ENCODE assay signal across 9 cellular contexts in the genomic region with DNA sequence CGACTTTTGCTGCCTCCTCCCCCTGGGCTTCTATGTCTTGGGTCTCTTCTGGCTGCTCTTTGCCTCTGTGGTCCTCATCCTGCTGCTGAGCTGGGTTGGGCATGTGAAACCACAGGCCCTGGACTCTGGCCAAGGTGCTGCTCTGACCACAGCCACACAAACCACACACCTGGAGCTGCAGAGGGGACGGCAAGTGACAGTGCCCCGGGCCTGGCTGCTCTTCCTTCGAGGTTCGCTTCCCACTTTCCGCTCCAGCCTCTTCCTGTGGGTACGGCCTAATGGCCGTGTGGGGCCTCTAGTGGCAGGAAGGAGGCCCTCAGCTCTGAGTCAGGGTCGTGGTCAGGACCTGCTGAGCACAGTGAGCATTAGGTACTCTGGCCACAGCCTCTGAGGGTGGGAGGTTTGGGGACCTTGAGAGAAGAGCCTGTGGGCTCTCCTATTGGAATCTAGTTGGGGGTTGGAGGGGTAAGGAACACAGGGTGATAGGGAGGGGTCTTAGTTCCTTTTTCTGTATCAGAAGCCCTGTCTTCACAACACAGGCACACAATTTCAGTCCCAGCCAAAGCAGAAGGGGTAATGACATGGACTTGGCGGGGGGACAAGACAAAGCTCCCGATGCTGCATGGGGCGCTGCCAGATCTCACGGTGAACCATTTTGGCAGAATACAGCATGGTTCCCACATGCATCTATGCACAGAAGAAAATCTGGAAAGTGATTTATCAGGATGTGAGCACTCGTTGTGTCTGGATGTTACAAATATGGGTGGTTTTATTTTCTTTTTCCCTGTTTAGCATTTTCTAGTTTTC. TPM values are rescaled to one million over a fixed set of nuclear protein-coding genes. Genes with fewer than 3 reads are reported as not detected.
DNase-seq lines count a peak whose midpoint lies in the region; TF ChIP-seq lines count a peak whose summit lies in the region.
"Had no signal": no experiment of that assay in that cellular context is flagged by ENCODE, and none has a peak within 500 bp of the region (broad histone marks: within the 10 kb centered on the region; RNA-seq: fewer than 3 reads in every experiment).

No MANE protein-coding gene starts in this region.

- H3K36me3 ChIP-seq in kidney epithelial cell (ENCODE audit: control insufficient read depth, insufficient read depth, low read length), result no peaks in the 10 kb centered on the region
- H3K36me3 ChIP-seq in colonic mucosa, result peaks cover 9% of the 10 kb centered on the region

- H3K4me3 ChIP-seq in LNCaP clone FGC (ENCODE audit: low read depth, low read length) (no peak overlapping the region), kidney epithelial cell (ENCODE audit: low read depth, low read length) (no peak overlapping the region), colonic mucosa (no peak overlapping the region)

- peaks cover 21% of the 10 kb centered on the region for H3K36me3 Mint-ChIP-seq in activated naive CD8-positive, alpha-beta T cell treated with anti-CD3 and anti-CD28 coated beads for 36 hours

- no peaks in the 10 kb centered on the region for H3K9me3 ChIP-seq in colonic mucosa

- peaks cover 10% of the 10 kb centered on the region for H3K27me3 Mint-ChIP-seq in activated naive CD8-positive, alpha-beta T cell treated with anti-CD3 and anti-CD28 coated beads for 36 hours

- no peak overlapping the region for H3K27ac ChIP-seq in colonic mucosa

- H3K4me3 Mint-ChIP-seq in activated naive CD8-positive, alpha-beta T cell treated with anti-CD3 and anti-CD28 coated beads for 36 hours, result no peak overlapping the region
- H3K4me3 Mint-ChIP-seq: activated T-cell treated with anti-CD3 and anti-CD28 coated beads, Interleukin-2, amount 50 U/mL, for 4 hours had no signal

- DNase-seq in NCI-H748 (lab: John Stamatoyannopoulos, UW; ENCODE audit: unreplicated experiment), result peak; percentile 24
- no peak for DNase-seq in NCI-H748 treated with DMSO at 0.1 percent for 48 hours (lab: John Stamatoyannopoulos, UW)
- DNase-seq in LNCaP clone FGC (ENCODE audit: low read depth), result no peak
- DNase-seq in activated naive CD8-positive, alpha-beta T cell treated with anti-CD3 and anti-CD28 coated beads for 36 hours, result no peak
- no peak for DNase-seq in kidney epithelial cell (ENCODE audit: low read depth)
- DNase-seq in mesenteric fat pad (ENCODE audit: low spot score), result no peak
- no peak for DNase-seq in colonic mucosa
- DNase-seq in dedifferentiated amniotic fluid mesenchymal stem cell (ENCODE audit: extremely low spot score), result no peak
- DNase-seq: activated T-cell treated with anti-CD3 and anti-CD28 coated beads, Interleukin-2, amount 50 U/mL, for 4 hours had no signal

- peaks cover 7% of the 10 kb centered on the region for H3K4me1 ChIP-seq in colonic mucosa

- H3K27me3 ChIP-seq in kidney epithelial cell (ENCODE audit: control insufficient read depth, insufficient read depth, low read length) (no peaks in the 10 kb centered on the region), colonic mucosa (no peaks in the 10 kb centered on the region)

- intact Hi-C loops in colonic mucosa (cut with DNase I), result no loop called here

- TF ChIP-seq CTCF in LNCaP clone FGC (IDR thresholded peaks at IDR 0.05; ENCODE audit: control insufficient read depth, extremely low read depth, insufficient read depth) (0 out of 2 replicates have a peak, but pooled peaks have one; percentile 28), kidney epithelial cell (IDR thresholded peaks at IDR 0.05; ENCODE audit: insufficient read depth, low read length, poor library complexity, severe bottlenecking) (peak; percentile 48), colonic mucosa (IDR thresholded peaks at IDR 0.05) (no peak)

- peaks cover 32% of the 10 kb centered on the region for H3K4me1 Mint-ChIP-seq in activated naive CD8-positive, alpha-beta T cell treated with anti-CD3 and anti-CD28 coated beads for 36 hours

- H3K9me3 Mint-ChIP-seq in activated naive CD8-positive, alpha-beta T cell treated with anti-CD3 and anti-CD28 coated beads for 36 hours, result no peaks in the 10 kb centered on the region
- H3K9me3 Mint-ChIP-seq: activated T-cell treated with anti-CD3 and anti-CD28 coated beads, Interleukin-2, amount 50 U/mL, for 4 hours had no signal

- peak overlapping the region; percentile 26 for H3K27ac Mint-ChIP-seq in activated naive CD8-positive, alpha-beta T cell treated with anti-CD3 and anti-CD28 coated beads for 36 hours

- H3K9ac ChIP-seq in colonic mucosa (ENCODE audit: low read depth in 2 of 2, low read length in 2 of 2), result peak overlapping the region in 1 of 2 donors; percentile 51

RNA-seq across cellular contexts. Expression of gene GP1BA, which starts 2.3 kb away (rescaled TPM):
- not detected for total RNA-seq in activated naive CD8-positive, alpha-beta T cell treated with anti-CD3 and anti-CD28 coated beads for 36 hours
- total RNA-seq in kidney epithelial cell (not detected in 2 replicates), mesenteric fat pad (not detected), colonic mucosa (not detected)

RNA-seq across cellular contexts. Expression of gene SLC25A11, which starts 5.5 kb away (rescaled TPM):
- 10 to 100 TPM; 80.9 to 89.3 TPM for total RNA-seq in activated naive CD8-positive, alpha-beta T cell treated with anti-CD3 and anti-CD28 coated beads for 36 hours
- total RNA-seq in kidney epithelial cell, result 37.2 and 44.7 TPM in 2 replicates
- total RNA-seq in mesenteric fat pad, result 50.0 TPM
- 100 to 1,000 TPM in 1 of 2 donors, 10 to 100 TPM in 1; 73.1 to 116 TPM for total RNA-seq in colonic mucosa

RNA-seq across cellular contexts. Expression of gene RNF167, which starts 5.7 kb away (rescaled TPM):
- 100 to 1,000 TPM; 165 to 166 TPM for total RNA-seq in activated naive CD8-positive, alpha-beta T cell treated with anti-CD3 and anti-CD28 coated beads for 36 hours
- total RNA-seq in kidney epithelial cell (44.1 and 66.0 TPM in 2 replicates), mesenteric fat pad (63.3 TPM), colonic mucosa (100 to 1,000 TPM in 1 of 2 donors, 10 to 100 TPM in 1; 92.1 to 120 TPM)

RNA-seq across cellular contexts. Expression of gene PFN1, which starts 14.0 kb away (rescaled TPM):
- 1,000 to 10,000 TPM; 1,791 to 1,802 TPM for total RNA-seq in activated naive CD8-positive, alpha-beta T cell treated with anti-CD3 and anti-CD28 coated beads for 36 hours
- total RNA-seq in kidney epithelial cell, result 1,484 and 2,015 TPM in 2 replicates
- total RNA-seq in mesenteric fat pad, result 575 TPM
- 1,000 to 10,000 TPM in 1 of 2 donors, 100 to 1,000 TPM in 1; 839 to 1,278 TPM for total RNA-seq in colonic mucosa

RNA-seq across cellular contexts. Expression of gene ENO3, which starts 16.5 kb away (rescaled TPM):
- total RNA-seq in activated naive CD8-positive, alpha-beta T cell treated with anti-CD3 and anti-CD28 coated beads for 36 hours, result 10 to 100 TPM; 27.8 to 30.7 TPM
- total RNA-seq in kidney epithelial cell (3.5 and 5.8 TPM in 2 replicates), mesenteric fat pad (4.0 TPM), colonic mucosa (10 to 100 TPM in 1 of 2 donors, 1 to 10 TPM in 1; 3.8 to 17.6 TPM)
